Comparison of ENCODE assay signal across 27 cellular contexts in genomic region chr7:143216151-143216550, GRCh38. TPM values are rescaled to one million over a fixed set of nuclear protein-coding genes. Genes with fewer than 3 reads are reported as not detected.
DNase-seq lines count a peak whose midpoint lies in the region; ATAC-seq and TF ChIP-seq lines count a peak whose summit lies in the region.
"Had no signal": no experiment of that assay in that cellular context is flagged by ENCODE, and none has a peak within 500 bp of the region (broad histone marks: within the 10 kb centered on the region; RNA-seq: fewer than 3 reads in every experiment).

No MANE protein-coding gene starts in this region.

- 73 to 78% methylated on average over 6 of the region's 6 CpGs for WGBS in GM23248 (ENCODE audit: low coverage in 1 of 2, low lambda C conversion rate in 2 of 2, missing lambda C conversion rate in 2 of 2), 2 experiments

- no peak overlapping the region for H3K27ac Mint-ChIP-seq in natural killer cell treated with Interleukin-12 subunit alpha and Interleukin-12 subunit beta and Interleukin-15 and Interleukin-18, amount 100 ng/mL, for 72 hours
- H3K27ac Mint-ChIP-seq: activated naive CD4-positive, alpha-beta T cell treated with anti-CD3 and anti-CD28 coated beads, Interleukin-2, amount 10 ng/mL, durations not matched to agents 7 days and 5 days; brain; IgD-negative memory B cell; naive thymus-derived CD4-positive, alpha-beta T cell had no signal

- peaks cover 8% of the 10 kb centered on the region for H3K27me3 ChIP-seq in GM23248 (replicated peaks; ENCODE audit: insufficient read depth)
- H3K27me3 ChIP-seq: vagina had no signal

- H3K27me3 Mint-ChIP-seq in natural killer cell treated with Interleukin-12 subunit alpha and Interleukin-12 subunit beta and Interleukin-15 and Interleukin-18, amount 100 ng/mL, for 72 hours = peaks cover 0 to 7% of the 10 kb centered on the region in 2 donors

- no peaks in the 10 kb centered on the region for H3K36me3 ChIP-seq in GM23248 (ENCODE audit: low read depth)
- H3K36me3 ChIP-seq: vagina had no signal

- H3K4me3 ChIP-seq in GM23248 = no peak overlapping the region
- H3K4me3 ChIP-seq: lung, vagina had no signal

- H3K27ac ChIP-seq in GM23248 = peak overlapping the region; percentile 26; the same call in 1 of the 2 replicates
- H3K27ac ChIP-seq: RWPE1, vagina had no signal

- H3K9me2 ChIP-seq in GM23248 (ENCODE audit: insufficient read depth) = no peaks in the 10 kb centered on the region

- H3K9me3 ChIP-seq in GM23248 (ENCODE audit: low read depth) = no peaks in the 10 kb centered on the region
- H3K9me3 ChIP-seq: vagina had no signal

- no peaks in the 10 kb centered on the region for H3K36me3 Mint-ChIP-seq in natural killer cell treated with Interleukin-12 subunit alpha and Interleukin-12 subunit beta and Interleukin-15 and Interleukin-18, amount 100 ng/mL, for 72 hours
- H3K36me3 Mint-ChIP-seq: activated naive CD4-positive, alpha-beta T cell treated with anti-CD3 and anti-CD28 coated beads, Interleukin-2, amount 10 ng/mL, durations not matched to agents 7 days and 5 days; brain; IgD-negative memory B cell; naive thymus-derived CD4-positive, alpha-beta T cell had no signal

- no peak overlapping the region for H3K4me2 ChIP-seq in GM23248 (ENCODE audit: unreplicated experiment)

- DNase-seq in GM23248 (peak; percentile 84), astrocyte of the hippocampus (ENCODE audit: low read depth, low spot score) (peak; percentile 34), foreskin melanocyte (peak; percentile 58), activated T-cell treated with anti-CD3 and anti-CD28 coated beads for 4 hours (no peak)
- DNase-seq in natural killer cell treated with Interleukin-12 subunit alpha and Interleukin-12 subunit beta and Interleukin-15 and Interleukin-18, amount 100 ng/mL, for 72 hours (ENCODE audit: low spot score) = no peak
- DNase-seq: activated CD4-positive, alpha-beta T cell treated with anti-CD3 and anti-CD28 coated beads, Interleukin-2, amount 50 U/mL, for 4 hours; activated naive CD4-positive, alpha-beta T cell treated with anti-CD3 and anti-CD28 coated beads, Interleukin-2, amount 10 ng/mL, durations not matched to agents 7 days and 5 days; activated T-cell treated with anti-CD3 and anti-CD28 coated beads, Interleukin-2, amount 50 U/mL, for 1 hour; C1 segment of cervical spinal cord; MV-4-11; naive thymus-derived CD4-positive, alpha-beta T cell; NCI-H187; NCI-H226; stimulated activated CD4-positive, alpha-beta T cell treated with anti-CD3 and anti-CD28 coated beads, Interleukin-4, amount 100 ng/mL, for 24 hours; substantia nigra had no signal

- no peaks in the 10 kb centered on the region for H3K9me3 Mint-ChIP-seq in natural killer cell treated with Interleukin-12 subunit alpha and Interleukin-12 subunit beta and Interleukin-15 and Interleukin-18, amount 100 ng/mL, for 72 hours
- H3K9me3 Mint-ChIP-seq: activated naive CD4-positive, alpha-beta T cell treated with anti-CD3 and anti-CD28 coated beads, Interleukin-2, amount 10 ng/mL, durations not matched to agents 7 days and 5 days; naive thymus-derived CD4-positive, alpha-beta T cell had no signal

- no peak overlapping the region for H3K9ac ChIP-seq in GM23248

- H3K79me2 ChIP-seq in GM23248 (ENCODE audit: insufficient read depth) = no peaks in the 10 kb centered on the region

- ATAC-seq in HG03571 (IDR thresholded peaks at IDR 0.05; ENCODE audit: unreplicated experiment) = no peak
- no peak for ATAC-seq in SK-N-SH treated with all-trans-retinoic acid at 6 μM for 48 hours
- ATAC-seq in natural killer cell treated with Interleukin-12 subunit alpha and Interleukin-12 subunit beta and Interleukin-15 and Interleukin-18, amount 100 ng/mL, for 72 hours = no peak
- ATAC-seq: esophagus mucosa; naive thymus-derived CD4-positive, alpha-beta T cell had no signal

- H3K4me1 ChIP-seq in GM23248 (ENCODE audit: insufficient read depth) = peaks cover 7% of the 10 kb centered on the region; the same call in 1 of the 2 replicates
- H3K4me1 ChIP-seq: vagina had no signal

- H4K20me1 ChIP-seq in GM23248 (ENCODE audit: insufficient read depth) = no peaks in the 10 kb centered on the region

- H3F3A ChIP-seq in GM23248 (ENCODE audit: insufficient read depth) = peaks cover 10% of the 10 kb centered on the region; the same call in 1 of the 2 replicates

- in situ Hi-C loops in GM23248 (cut with MboI) = loop anchor here (10.0 kb wide), 1 partner anchor 341 kb away; no protein-coding TSS in a partner anchor

- no peaks in the 10 kb centered on the region for H3K4me1 Mint-ChIP-seq in natural killer cell treated with Interleukin-12 subunit alpha and Interleukin-12 subunit beta and Interleukin-15 and Interleukin-18, amount 100 ng/mL, for 72 hours (ENCODE audit: low read depth in 2 of 2)
- H3K4me1 Mint-ChIP-seq: activated naive CD4-positive, alpha-beta T cell treated with anti-CD3 and anti-CD28 coated beads, Interleukin-2, amount 10 ng/mL, durations not matched to agents 7 days and 5 days; brain; naive thymus-derived CD4-positive, alpha-beta T cell had no signal

- H3K4me3 Mint-ChIP-seq in natural killer cell treated with Interleukin-12 subunit alpha and Interleukin-12 subunit beta and Interleukin-15 and Interleukin-18, amount 100 ng/mL, for 72 hours = no peak overlapping the region
- H3K4me3 Mint-ChIP-seq: activated naive CD4-positive, alpha-beta T cell treated with anti-CD3 and anti-CD28 coated beads, Interleukin-2, amount 10 ng/mL, durations not matched to agents 7 days and 5 days; brain; IgD-negative memory B cell; naive thymus-derived CD4-positive, alpha-beta T cell had no signal

- 0 out of 2 replicates have a peak overlapping the region, but pooled peaks have one; percentile 4 for H2AFZ ChIP-seq in GM23248

TF ChIP-seq in SK-N-SH treated with all-trans-retinoic acid at 6 μM for 48 hours, 23 proteins besides CTCF, POLR2A, EP300 and RAD21:
- TF ChIP-seq CSDC2 (CRISPR knock-in tag; IDR thresholded peaks at IDR 0.05) (no peak), ZFP30 (CRISPR knock-in tag; IDR thresholded peaks at IDR 0.05) (no peak), ZNF70 (CRISPR knock-in tag; IDR thresholded peaks at IDR 0.05) (no peak), PATZ1 (CRISPR knock-in tag; IDR thresholded peaks at IDR 0.05; ENCODE audit: borderline replicate concordance) (no peak), ISL1 (CRISPR knock-in tag; IDR thresholded peaks at IDR 0.05) (no peak), POU6F1 (CRISPR knock-in tag; IDR thresholded peaks at IDR 0.05; ENCODE audit: borderline replicate concordance, low read depth) (no peak), TOX (CRISPR knock-in tag; IDR thresholded peaks at IDR 0.05; ENCODE audit: borderline replicate concordance) (no peak), PPARA (CRISPR knock-in tag; IDR thresholded peaks at IDR 0.05; ENCODE audit: borderline replicate concordance) (no peak), BACH2 (CRISPR knock-in tag; IDR thresholded peaks at IDR 0.05; ENCODE audit: borderline replicate concordance) (no peak), ZC3H10 (CRISPR knock-in tag; IDR thresholded peaks at IDR 0.05) (no peak)

RNA-seq across cellular contexts. Expression of gene TAS2R40, which starts 5.7 kb away (rescaled TPM):
- total RNA-seq in GM23248 (2014; rRNA removed; shearing (Covaris generic)) = not detected in 2 replicates
- polyA plus RNA-seq in GM23248 (2016; fragmentation: Nextera tagmentation; extraction: Ambion mirVana) = not detected in 2 replicates
- total RNA-seq in natural killer cell treated with Interleukin-12 subunit alpha and Interleukin-12 subunit beta and Interleukin-15 and Interleukin-18, amount 100 ng/mL, for 72 hours = not detected
- total RNA-seq: dermis microvascular lymphatic vessel endothelial cell; esophagus mucosa; lung; naive thymus-derived CD4-positive, alpha-beta T cell; posterior vena cava; skeletal muscle tissue; vagina had no signal
- polyA plus RNA-seq: IgD-negative memory B cell; keratinocyte; naive thymus-derived CD4-positive, alpha-beta T cell had no signal

RNA-seq across cellular contexts. Expression of gene TAS2R39, which starts 32.9 kb away (rescaled TPM):
- not detected in 2 replicates for total RNA-seq in GM23248 (2014; rRNA removed; shearing (Covaris generic))
- not detected in 2 replicates for polyA plus RNA-seq in GM23248 (2016; fragmentation: Nextera tagmentation; extraction: Ambion mirVana)
- not detected for total RNA-seq in natural killer cell treated with Interleukin-12 subunit alpha and Interleukin-12 subunit beta and Interleukin-15 and Interleukin-18, amount 100 ng/mL, for 72 hours
- total RNA-seq: dermis microvascular lymphatic vessel endothelial cell; esophagus mucosa; lung; naive thymus-derived CD4-positive, alpha-beta T cell; posterior vena cava; skeletal muscle tissue; vagina had no signal
- polyA plus RNA-seq: IgD-negative memory B cell; keratinocyte; lung; naive thymus-derived CD4-positive, alpha-beta T cell had no signal

RNA-seq across cellular contexts. Expression of gene GSTK1, which starts 47.1 kb away (rescaled TPM):
- total RNA-seq in GM23248 (2014; rRNA removed; shearing (Covaris generic)) = 119 and 132 TPM in 2 replicates
- 149 and 153 TPM in 2 replicates for polyA plus RNA-seq in GM23248 (2016; fragmentation: Nextera tagmentation; extraction: Ambion mirVana)
- 100 to 1,000 TPM; 133 to 233 TPM for total RNA-seq in natural killer cell treated with Interleukin-12 subunit alpha and Interleukin-12 subunit beta and Interleukin-15 and Interleukin-18, amount 100 ng/mL, for 72 hours

Comparison
In these comparisons a context has a peak if more than half of its experiments do, and no peak if none do; other contexts are left out.
1. DNase-seq: peak in GM23248 (single experiment), astrocyte of the hippocampus (single experiment) and foreskin melanocyte (single experiment); none in activated T-cell treated with anti-CD3 and anti-CD28 coated beads for 4 hours (single experiment) and natural killer cell treated with Interleukin-12 subunit alpha and Interleukin-12 subunit beta and Interleukin-15 and Interleukin-18, amount 100 ng/mL, for 72 hours (single experiment).